9 cellular contexts compared by ENCODE assay signal in the genomic region with DNA sequence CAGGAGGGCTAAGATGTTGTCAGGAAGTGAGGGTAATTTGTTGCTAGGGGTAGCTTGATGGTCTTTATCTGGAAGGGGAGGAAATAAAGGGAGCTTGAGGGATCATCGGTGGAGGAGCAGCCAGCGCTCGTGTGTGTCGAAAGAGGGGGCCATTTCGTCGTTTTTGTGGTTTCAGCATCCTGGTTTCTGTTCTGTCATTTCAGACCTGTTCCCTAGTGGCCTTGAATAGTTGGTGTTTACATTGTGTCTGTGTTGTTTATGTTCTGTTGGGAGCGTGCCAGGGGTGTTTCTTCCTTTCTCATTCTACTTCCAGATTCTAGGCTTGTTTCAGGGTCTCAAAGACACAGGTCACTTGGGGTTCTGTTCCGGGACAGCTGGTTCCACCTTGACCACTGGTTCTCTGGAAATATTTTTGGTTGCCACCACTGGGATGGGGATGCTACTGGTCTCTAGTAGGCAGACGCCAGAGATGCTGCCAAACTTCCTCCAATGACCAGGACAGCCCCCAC.
DNase-seq lines count a peak whose midpoint lies in the region; ATAC-seq and TF ChIP-seq lines count a peak whose summit lies in the region.
"Had no signal": no experiment of that assay in that cellular context is flagged by ENCODE, and none has a peak within 500 bp of the region (broad histone marks: within the 10 kb centered on the region; RNA-seq: fewer than 3 reads in every experiment).

No MANE protein-coding gene starts in this region.

- peak; percentile 50 for TF ChIP-seq CTCF in epithelial cell of esophagus (IDR thresholded peaks at IDR 0.05; ENCODE audit: insufficient read depth, low read depth, low read length, missing control alignments)
- no peak for TF ChIP-seq CTCF in WERI-Rb-1 (IDR thresholded peaks at IDR 0.05; ENCODE audit: low read depth, low read length)

- H3K27ac Mint-ChIP-seq in stimulated activated memory B cell treated with anti-CD40 and anti-IgM and Interleukin-4, amounts not matched to agents 10 μg/mL and 1 μg/mL and 100 μg/mL, for 72 hours: no peak overlapping the region

- H3K4me1 Mint-ChIP-seq in stimulated activated memory B cell treated with anti-CD40 and anti-IgM and Interleukin-4, amounts not matched to agents 10 μg/mL and 1 μg/mL and 100 μg/mL, for 72 hours: peaks cover 10% of the 10 kb centered on the region

- H3K9me3 ChIP-seq in BLaER1 treated with 17β-estradiol and CSF1 and Interleukin-3, amounts not matched to agents 10 nM and 100 nM (replicated peaks in 1 of 11): peaks cover 14 to 17% (median 16%) of the 10 kb centered on the region in 11 experiments
- no peaks in the 10 kb centered on the region for H3K9me3 ChIP-seq in WERI-Rb-1 (ENCODE audit: severe bottlenecking)
- H3K9me3 ChIP-seq: HAP-1 had no signal

- DNase-seq in NCI-H2029 treated with DMSO at 0.1 percent for 48 hours (lab: John Stamatoyannopoulos, UW): peak; percentile 62
- DNase-seq in epithelial cell of esophagus (ENCODE audit: low read depth): peak; percentile 68
- DNase-seq in cerebellar nuclear complex (lab: John Stamatoyannopoulos, UW): no peak
- no peak for DNase-seq in WERI-Rb-1
- no peak for DNase-seq in mesenteric fat pad (ENCODE audit: low spot score)

- peak overlapping the region; percentile 42 to 78 (median 75); a peak in 21 of 22 replicates for H3K9ac ChIP-seq in BLaER1 treated with 17β-estradiol and CSF1 and Interleukin-3, amounts not matched to agents 10 nM and 100 nM

- peaks cover 13% of the 10 kb centered on the region for H3K27me3 Mint-ChIP-seq in stimulated activated memory B cell treated with anti-CD40 and anti-IgM and Interleukin-4, amounts not matched to agents 10 μg/mL and 1 μg/mL and 100 μg/mL, for 72 hours

- peak overlapping the region; percentile 70 to 88 (median 76) for H3K4me2 ChIP-seq in BLaER1 treated with 17β-estradiol and CSF1 and Interleukin-3, amounts not matched to agents 10 nM and 100 nM

- H4K20me1 ChIP-seq in BLaER1 treated with 17β-estradiol and CSF1 and Interleukin-3, amounts not matched to agents 10 nM and 100 nM: no peaks in the 10 kb centered on the region

- no peak overlapping the region for H3K4me3 Mint-ChIP-seq in stimulated activated memory B cell treated with anti-CD40 and anti-IgM and Interleukin-4, amounts not matched to agents 10 μg/mL and 1 μg/mL and 100 μg/mL, for 72 hours

- ATAC-seq in GM21423 (IDR thresholded peaks at IDR 0.05; ENCODE audit: unreplicated experiment): peak; percentile 77
- peak; percentile 79 for ATAC-seq in stimulated activated memory B cell treated with anti-CD40 and anti-IgM and Interleukin-4, amounts not matched to agents 10 μg/mL and 1 μg/mL and 100 μg/mL, for 72 hours

- H3K4me1 ChIP-seq in BLaER1 treated with 17β-estradiol and CSF1 and Interleukin-3, amounts not matched to agents 10 nM and 100 nM: peaks cover 25 to 86% (median 72%) of the 10 kb centered on the region in 10 experiments
- H3K4me1 ChIP-seq: HAP-1 had no signal

- peak overlapping the region in 6 of 10 experiments; percentile 5 to 49 (median 19); a peak in 7 of 20 replicates for H3K4me3 ChIP-seq in BLaER1 treated with 17β-estradiol and CSF1 and Interleukin-3, amounts not matched to agents 10 nM and 100 nM
- no peak overlapping the region for H3K4me3 ChIP-seq in epithelial cell of esophagus (ENCODE audit: low read length)
- H3K4me3 ChIP-seq in WERI-Rb-1 (ENCODE audit: low read depth, low read length): no peak overlapping the region
- H3K4me3 ChIP-seq: HAP-1 had no signal

- peaks cover 11% of the 10 kb centered on the region for H3K36me3 Mint-ChIP-seq in stimulated activated memory B cell treated with anti-CD40 and anti-IgM and Interleukin-4, amounts not matched to agents 10 μg/mL and 1 μg/mL and 100 μg/mL, for 72 hours

- H3K9me3 Mint-ChIP-seq in stimulated activated memory B cell treated with anti-CD40 and anti-IgM and Interleukin-4, amounts not matched to agents 10 μg/mL and 1 μg/mL and 100 μg/mL, for 72 hours: peaks cover 10% of the 10 kb centered on the region

- H3K27ac ChIP-seq in BLaER1 treated with 17β-estradiol and CSF1 and Interleukin-3, amounts not matched to agents 10 nM and 100 nM: peak overlapping the region; percentile 58 to 93 (median 88); a peak in 21 of 22 replicates
- H3K27ac ChIP-seq in WERI-Rb-1: no peak overlapping the region

- H3K27me3 ChIP-seq in BLaER1 treated with 17β-estradiol and CSF1 and Interleukin-3, amounts not matched to agents 10 nM and 100 nM: no peaks in the 10 kb centered on the region
- H3K27me3 ChIP-seq in WERI-Rb-1 (ENCODE audit: insufficient read depth, low read depth, severe bottlenecking): no peaks in the 10 kb centered on the region

- peaks cover 0 to 15% (median 8%) of the 10 kb centered on the region in 11 experiments; a peak in 8 of 22 replicates for H3K36me3 ChIP-seq in BLaER1 treated with 17β-estradiol and CSF1 and Interleukin-3, amounts not matched to agents 10 nM and 100 nM
- H3K36me3 ChIP-seq in WERI-Rb-1: no peaks in the 10 kb centered on the region
- H3K36me3 ChIP-seq: HAP-1 had no signal

Comparison
In these comparisons a context has a peak if more than half of its experiments do, and no peak if none do; other contexts are left out.
1. H3K4me3 ChIP-seq: peak in BLaER1 treated with 17β-estradiol and CSF1 and Interleukin-3, amounts not matched to agents 10 nM and 100 nM (6 of 10); none in epithelial cell of esophagus (single experiment) and WERI-Rb-1 (single experiment).
2. DNase-seq: peak in NCI-H2029 treated with DMSO at 0.1 percent for 48 hours (single experiment) and epithelial cell of esophagus (single experiment); none in cerebellar nuclear complex (0 of 2), WERI-Rb-1 (single experiment) and mesenteric fat pad (single experiment).